In the genomic region with DNA sequence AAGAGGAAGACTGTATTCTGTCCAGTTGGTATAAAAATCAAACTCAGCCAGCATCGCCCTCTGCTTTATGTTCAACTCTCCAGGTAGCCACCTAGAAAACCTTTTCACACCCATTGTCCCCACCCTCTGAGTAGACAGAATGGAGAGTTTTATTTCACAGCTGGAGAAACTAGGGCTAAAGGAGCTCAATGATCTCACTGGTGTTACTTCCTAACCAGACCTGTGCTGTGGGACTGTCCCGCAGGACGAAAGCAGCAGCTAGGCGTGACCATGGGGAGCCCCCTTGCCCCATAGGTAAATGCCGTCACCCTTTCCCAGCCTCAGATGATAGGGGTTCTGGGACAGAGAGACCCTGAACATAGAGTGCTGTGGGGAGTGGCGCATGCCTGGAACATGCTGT, we compare ENCODE assay signal across 15 cellular contexts.
A peak's percentile ranks its signal among the peaks of the same experiment; 100 is the strongest.
DNase-seq lines count a peak whose midpoint lies in the region; ATAC-seq, FAIRE-seq and TF ChIP-seq lines count a peak whose summit lies in the region.
"Had no signal": no experiment of that assay in that cellular context is flagged by ENCODE, and none has a peak within 500 bp of the region (broad histone marks: within the 10 kb centered on the region; RNA-seq: fewer than 3 reads in every experiment).

No MANE protein-coding gene starts in this region.

- no peak for TF ChIP-seq POLR2A in GM12878 (IDR thresholded peaks at IDR 0.05; ENCODE audit: low read depth, low read length)

- no peak overlapping the region for H3K27ac ChIP-seq in GM12878 (ENCODE audit: control insufficient read depth, insufficient read depth)
- H3K27ac ChIP-seq in CD8-positive, alpha-beta T cell (ENCODE audit: low read depth, low read length): no peak overlapping the region
- H3K27ac ChIP-seq: pancreas, transverse colon had no signal

- no peaks in the 10 kb centered on the region; a peak in 1 of 4 replicates for H3K27me3 ChIP-seq in GM12878 (replicated peaks in 1 of 2; ENCODE audit: control insufficient read depth in 2 of 2, insufficient read depth in 2 of 2, low read length in 1 of 2)
- no peaks in the 10 kb centered on the region for H3K27me3 ChIP-seq in CD8-positive, alpha-beta T cell (ENCODE audit: insufficient read depth, low read length)
- H3K27me3 ChIP-seq: pancreas, transverse colon had no signal

- RAD21 ChIA-PET in GM12878 (lab: Charles Lee; ENCODE audit: unreplicated experiment): interaction anchor here (0.8 to 1.9 kb wide), 4 partner anchors 23 to 143 kb away, joined by 3 to 7 read pairs (median 4); partner anchors contain the start of gene CYLD

- H3K27ac Mint-ChIP-seq in CD8-positive, alpha-beta T cell: no peak overlapping the region

- no peak for FAIRE-seq in GM12878 (lab: Jason Lieb, UNC)
- FAIRE-seq: pancreas, RCC 7860 had no signal

- DNase-seq in GM12865 (ENCODE audit: low read depth) (peak; percentile 30), GM12878 (ENCODE audit: low read depth, low spot score) (no peak), omental fat pad (ENCODE audit: low spot score) (no peak), UCSD-AML1 (lab: John Stamatoyannopoulos, UW; ENCODE audit: unreplicated experiment) (no peak)
- DNase-seq in CD8-positive, alpha-beta T cell: no peak
- DNase-seq: NCI-H2081 treated with DMSO at 0.1 percent for 48 hours; pancreas; stimulated activated CD4-positive, alpha-beta T cell treated with anti-CD3 and anti-CD28 coated beads, Interleukin-4, amount 100 ng/mL, for 1 hour; transverse colon had no signal

- POLR2A ChIA-PET in GM12878 (lab: Charles Lee): interaction anchor here (2.0 kb wide), 1 partner anchor 65 kb away, joined by 5 read pairs; no protein-coding TSS in a partner anchor
- POLR2A ChIA-PET in CD8-positive, alpha-beta T cell (lab: Charles Lee): no interaction called here

- SMC1A ChIA-PET in GM12878 (lab: Charles Lee; ENCODE audit: uncharacterized antibody, unreplicated experiment): interaction anchor here (0.8 to 1.3 kb wide), 6 partner anchors 26 to 950 kb away, joined by 3 to 4 read pairs (median 3); no protein-coding TSS in a partner anchor

- BruUV-seq in GM12878 (replicated peaks; lab: Mats Ljungman, UMichigan): no TSS peak

- in situ Hi-C loops in GM12878 (cut with MboI): loop anchor here (5.0 kb wide), 1 partner anchor 442 kb away; the partner anchor contains the start of gene BRD7

- no peak overlapping the region for H3K9ac ChIP-seq in GM12878 (ENCODE audit: control insufficient read depth, insufficient read depth, low read length)

- H3K79me2 ChIP-seq in GM12878 (ENCODE audit: control insufficient read depth, insufficient read depth, low read length): no peaks in the 10 kb centered on the region

- intact Hi-C loops in GM12878 (cut with micrococcal nuclease; ENCODE audit: unreplicated experiment): loop anchor here (5.0 to 10.0 kb wide), 4 partner anchors 442 to 595 kb away; partner anchors contain the start of gene BRD7
- intact Hi-C loops in CD8-positive, alpha-beta T cell (cut with DNase I, micrococcal nuclease): loop anchor here (5.0 to 10.0 kb wide), 4 partner anchors 142 to 745 kb away; partner anchors contain the start of genes BRD7 (in 2 of the 2), NKD1 (in 2 of the 2) and HEATR3 (in 1 of the 2)

- no peaks in the 10 kb centered on the region for H3K36me3 ChIP-seq in GM12878 (ENCODE audit: control insufficient read depth in 2 of 2, insufficient read depth in 2 of 2, low read length in 1 of 2)
- H3K36me3 ChIP-seq in CD8-positive, alpha-beta T cell (ENCODE audit: insufficient read depth, low read length): no peaks in the 10 kb centered on the region
- H3K36me3 ChIP-seq: pancreas, transverse colon had no signal

- TF ChIP-seq CTCF in GM12865 (IDR thresholded peaks at IDR 0.05; ENCODE audit: insufficient read depth, low read depth, low read length, missing control alignments): no peak
- no peak for TF ChIP-seq CTCF in GM12878 (IDR thresholded peaks at IDR 0.05 in 2 of 3, conservative IDR thresholded peaks at IDR 0.05 in 1 of 3; ENCODE audit: control insufficient read depth in 2 of 3, extremely low read depth in 1 of 3, insufficient read depth in 1 of 3, low read depth in 3 of 3, low read length in 3 of 3)
- no peak for TF ChIP-seq CTCF in CD8-positive, alpha-beta T cell (IDR thresholded peaks at IDR 0.05)
- no peak for TF ChIP-seq CTCF in omental fat pad (IDR thresholded peaks at IDR 0.05)

- TF ChIP-seq RAD21 in GM12878 (IDR thresholded peaks at IDR 0.05; ENCODE audit: insufficient read depth, low read depth, low read length): no peak

- H3K4me2 ChIP-seq in GM12878 (ENCODE audit: control insufficient read depth, insufficient read depth): no peak overlapping the region

- H3K4me1 Mint-ChIP-seq in CD8-positive, alpha-beta T cell (ENCODE audit: low read depth): peaks cover 11% of the 10 kb centered on the region

- H3K4me3 Mint-ChIP-seq in CD8-positive, alpha-beta T cell: no peak overlapping the region
- H3K4me3 Mint-ChIP-seq: central memory CD8-positive, alpha-beta T cell had no signal

- H3K4me1 ChIP-seq in GM12878 (ENCODE audit: control insufficient read depth, insufficient read depth, low read length): peaks cover 4% of the 10 kb centered on the region; the same call in 1 of the 2 replicates
- H3K4me1 ChIP-seq in CD8-positive, alpha-beta T cell (ENCODE audit: insufficient read depth, low read length): peaks cover 3% of the 10 kb centered on the region
- H3K4me1 ChIP-seq: pancreas had no signal

- no peaks in the 10 kb centered on the region for H3K9me3 Mint-ChIP-seq in CD8-positive, alpha-beta T cell
- H3K9me3 Mint-ChIP-seq: central memory CD8-positive, alpha-beta T cell had no signal

- H3K4me3 ChIP-seq in GM12865 (ENCODE audit: low read depth, low read length): no peak overlapping the region
- H3K4me3 ChIP-seq in GM12878: no peak overlapping the region
- H3K4me3 ChIP-seq in CD8-positive, alpha-beta T cell (ENCODE audit: low read depth, low read length): no peak overlapping the region
- H3K4me3 ChIP-seq: pancreas, transverse colon had no signal

- peak; percentile 46 for ATAC-seq in GM19463 (IDR thresholded peaks at IDR 0.05; ENCODE audit: unreplicated experiment)
- ATAC-seq in HG02884 (IDR thresholded peaks at IDR 0.05; ENCODE audit: unreplicated experiment): peak; percentile 48
- ATAC-seq in GM12878: peak; percentile 66
- ATAC-seq in GM19328 (IDR thresholded peaks at IDR 0.05; ENCODE audit: unreplicated experiment): no peak
- ATAC-seq in CD8-positive, alpha-beta T cell: no peak
- ATAC-seq in omental fat pad (ENCODE audit: low FRiP score): no peak
- ATAC-seq: pancreas, SK-N-SH treated with all-trans-retinoic acid at 6 μM for 48 hours had no signal

- no peak overlapping the region for H2AFZ ChIP-seq in GM12878 (ENCODE audit: control insufficient read depth, low read depth, low read length)

- no peaks in the 10 kb centered on the region for H3K27me3 Mint-ChIP-seq in CD8-positive, alpha-beta T cell (ENCODE audit: low read depth)
- H3K27me3 Mint-ChIP-seq: central memory CD8-positive, alpha-beta T cell had no signal

- TF ChIP-seq EP300 in GM12878 (IDR thresholded peaks at IDR 0.05; ENCODE audit: borderline replicate concordance in 1 of 2, control insufficient read depth in 1 of 2, low read depth in 2 of 2, low read length in 2 of 2): no peak

- H3K36me3 Mint-ChIP-seq in CD8-positive, alpha-beta T cell: no peaks in the 10 kb centered on the region

- no peaks in the 10 kb centered on the region for H4K20me1 ChIP-seq in GM12878 (ENCODE audit: control insufficient read depth, insufficient read depth)

- WGBS in GM12878 (ENCODE audit: insufficient coverage, insufficient replicate concordance, low lambda C conversion rate, missing lambda C conversion rate): 38% methylated on average over 6 of the region's 6 CpGs

- CTCF ChIA-PET in GM12878 (lab: Yijun Ruan, JAX): interaction anchor here (0.8 to 1.8 kb wide), 6 partner anchors 74 to 455 kb away, joined by 3 to 7 read pairs (median 3); no protein-coding TSS in a partner anchor
- CTCF ChIA-PET in CD8-positive, alpha-beta T cell (lab: Charles Lee): interaction anchor here (1.2 to 10.6 kb wide), 3 partner anchors 33 to 141 kb away, joined by 3 to 137 read pairs (median 4); no protein-coding TSS in a partner anchor

- no peaks in the 10 kb centered on the region for H3K9me3 ChIP-seq in GM12878 (replicated peaks; ENCODE audit: control insufficient read depth, insufficient read depth, low read length)
- H3K9me3 ChIP-seq in CD8-positive, alpha-beta T cell (ENCODE audit: low read length): no peaks in the 10 kb centered on the region
- H3K9me3 ChIP-seq: pancreas, transverse colon had no signal

TF ChIP-seq in GM12878, 131 proteins besides CTCF, POLR2A, EP300 and RAD21 (continues in another document):
- TF ChIP-seq MAX (IDR thresholded peaks at IDR 0.05; ENCODE audit: low read depth, low read length) (no peak), IKZF2 (IDR thresholded peaks at IDR 0.05) (peak in 1 of 2 experiments; percentile 32; a peak in 1 of 4 replicates), NFYA (IDR thresholded peaks at IDR 0.05; ENCODE audit: borderline replicate concordance, low read depth, low read length) (no peak), EED (IDR thresholded peaks at IDR 0.05; ENCODE audit: low read depth) (peak; percentile 56; the same call in 1 of the 2 replicates), NR2C1 (IDR thresholded peaks at IDR 0.05) (no peak), KDM1A (IDR thresholded peaks at IDR 0.05; ENCODE audit: borderline replicate concordance) (no peak), BRCA1 (IDR thresholded peaks at IDR 0.05; ENCODE audit: low read depth, low read length) (no peak), KLF5 (IDR thresholded peaks at IDR 0.05; ENCODE audit: partially characterized antibody) (no peak), POU2F2 (IDR thresholded peaks at IDR 0.05; ENCODE audit: borderline replicate concordance, low read depth, low read length) (no peak), MXI1 (IDR thresholded peaks at IDR 0.05; ENCODE audit: low read depth, low read length) (no peak), BACH1 (IDR thresholded peaks at IDR 0.05; ENCODE audit: borderline replicate concordance) (no peak), BMI1 (IDR thresholded peaks at IDR 0.05; ENCODE audit: borderline replicate concordance) (no peak), JUNB (IDR thresholded peaks at IDR 0.05) (no peak), CBX5 (IDR thresholded peaks at IDR 0.05; ENCODE audit: low read depth) (no peak), FOXK2 (IDR thresholded peaks at IDR 0.05) (no peak), DPF2 (IDR thresholded peaks at IDR 0.05) (0 out of 2 replicates have a peak, but pooled peaks have one; percentile 20), NBN (IDR thresholded peaks at IDR 0.05) (no peak), CEBPB (IDR thresholded peaks at IDR 0.05; ENCODE audit: borderline replicate concordance in 1 of 2, low read depth in 2 of 2, low read length in 2 of 2) (no peak)

Comparison
In these comparisons a context has a peak if more than half of its experiments do, and no peak if none do; other contexts are left out.
1. ATAC-seq: peak in GM19463 (single experiment), HG02884 (single experiment) and GM12878 (single experiment); none in GM19328 (single experiment), CD8-positive, alpha-beta T cell (single experiment) and omental fat pad (single experiment).